9 cellular contexts compared by ENCODE assay signal in genomic region chr3:124786491-124787241, GRCh38. TPM values are rescaled to one million over a fixed set of nuclear protein-coding genes. Genes with fewer than 3 reads are reported as not detected.
DNase-seq lines count a peak whose midpoint lies in the region; ATAC-seq and TF ChIP-seq lines count a peak whose summit lies in the region.
"Had no signal": no experiment of that assay in that cellular context is flagged by ENCODE, and none has a peak within 500 bp of the region (broad histone marks: within the 10 kb centered on the region; RNA-seq: fewer than 3 reads in every experiment).

No MANE protein-coding gene starts in this region.

- H4K8ac ChIP-seq in neuronal stem cell (ENCODE audit: low read depth, low read length): no peak overlapping the region

- no peak overlapping the region for H3K23ac ChIP-seq in neuronal stem cell (ENCODE audit: low read depth, low read length, poor library complexity)

- POLR2A ChIA-PET in BJ (lab: Charles Lee): no interaction called here

- peaks cover 5 to 7% of the 10 kb centered on the region in 2 donors for H3K4me1 ChIP-seq in neuronal stem cell (ENCODE audit: control insufficient read depth in 2 of 2, insufficient read depth in 1 of 2, low read depth in 1 of 2, low read length in 2 of 2)
- H3K4me1 ChIP-seq in effector memory CD4-positive, alpha-beta T cell (ENCODE audit: control insufficient read depth, insufficient read depth, low read length, poor library complexity, severe bottlenecking): no peaks in the 10 kb centered on the region

- H2AFZ ChIP-seq in neuronal stem cell (ENCODE audit: low read length): peak overlapping the region; percentile 30

- H2BK120ac ChIP-seq in neuronal stem cell (ENCODE audit: low read depth, low read length): no peak overlapping the region

- H2BK5ac ChIP-seq in neuronal stem cell (ENCODE audit: low read length): no peak overlapping the region

- H3K27me3 ChIP-seq in BJ (ENCODE audit: control insufficient read depth, insufficient read depth, low read length) (no peaks in the 10 kb centered on the region), neuronal stem cell (ENCODE audit: control insufficient read depth in 3 of 3, insufficient read depth in 3 of 3, low read depth in 1 of 3, low read length in 3 of 3) (no peaks in the 10 kb centered on the region)
- no peaks in the 10 kb centered on the region for H3K27me3 ChIP-seq in effector memory CD4-positive, alpha-beta T cell (replicated peaks; ENCODE audit: control insufficient read depth, insufficient read depth, low read length, poor library complexity, severe bottlenecking)

- H3K4me2 ChIP-seq in neuronal stem cell (ENCODE audit: insufficient read depth, low read length, poor library complexity, severe bottlenecking): no peak overlapping the region

- H2AK5ac ChIP-seq in neuronal stem cell (ENCODE audit: low read depth, low read length): no peak overlapping the region

- H3K4ac ChIP-seq in neuronal stem cell (ENCODE audit: low read length): no peak overlapping the region

- H4K91ac ChIP-seq in neuronal stem cell (ENCODE audit: low read depth, low read length, poor library complexity): no peak overlapping the region

- H3K4me3 ChIP-seq in BJ (ENCODE audit: low read depth, low read length) (no peak overlapping the region), epithelial cell of esophagus (ENCODE audit: low read length) (no peak overlapping the region), neuronal stem cell (ENCODE audit: low read length in 2 of 2) (no peak overlapping the region)
- no peak overlapping the region for H3K4me3 ChIP-seq in effector memory CD4-positive, alpha-beta T cell (ENCODE audit: insufficient read depth, low read depth, low read length, poor library complexity, severe bottlenecking)

- TF ChIP-seq CTCF in BJ (IDR thresholded peaks at IDR 0.05; ENCODE audit: insufficient read depth, low read depth, low read length): peak; percentile 45
- peak; percentile 37 for TF ChIP-seq CTCF in epithelial cell of esophagus (IDR thresholded peaks at IDR 0.05; ENCODE audit: insufficient read depth, low read depth, low read length, missing control alignments)

- H3K36me3 ChIP-seq in BJ (ENCODE audit: control insufficient read depth, insufficient read depth, low read length): no peaks in the 10 kb centered on the region
- H3K36me3 ChIP-seq in neuronal stem cell (replicated peaks in 1 of 2; ENCODE audit: control insufficient read depth in 2 of 2, insufficient read depth in 2 of 2, low read length in 2 of 2): peaks cover 0 to 10% of the 10 kb centered on the region in 2 donors
- H3K36me3 ChIP-seq in effector memory CD4-positive, alpha-beta T cell (ENCODE audit: control insufficient read depth, insufficient read depth, low read length): no peaks in the 10 kb centered on the region

- no peak overlapping the region for H3K14ac ChIP-seq in neuronal stem cell (ENCODE audit: low read length)

- CTCF ChIA-PET in BJ (lab: Yijun Ruan, JAX): interaction anchor here (0.5 to 6.8 kb wide), 20 partner anchors 9 to 719 kb away, joined by 3 to 79 read pairs (median 5); no protein-coding TSS in a partner anchor

- H2BK15ac ChIP-seq in neuronal stem cell (ENCODE audit: low read length): no peak overlapping the region

- no peak overlapping the region for H2BK12ac ChIP-seq in neuronal stem cell (ENCODE audit: low read length)

- WGBS in neuronal stem cell (ENCODE audit: extremely low coverage in 2 of 2, insufficient read length in 2 of 2, insufficient replicate concordance in 1 of 2), 2 donors: no CpG with 5 or more reads among the region's 6 CpGs

- H3K79me1 ChIP-seq in neuronal stem cell (ENCODE audit: low read depth, low read length): no peaks in the 10 kb centered on the region

- H3K9ac ChIP-seq in neuronal stem cell (ENCODE audit: low read depth, low read length, poor library complexity): no peak overlapping the region

- no peak overlapping the region for H3K18ac ChIP-seq in neuronal stem cell (ENCODE audit: low read length)

- no peak overlapping the region for H3K27ac ChIP-seq in neuronal stem cell (replicated peaks; ENCODE audit: low read length)
- no peak overlapping the region for H3K27ac ChIP-seq in effector memory CD4-positive, alpha-beta T cell (ENCODE audit: insufficient read depth, low read length, poor library complexity, severe bottlenecking)

- no peak for ATAC-seq in GM19397 (IDR thresholded peaks at IDR 0.05; ENCODE audit: unreplicated experiment)

- H3K9me3 ChIP-seq in neuronal stem cell (replicated peaks in 1 of 2; ENCODE audit: control insufficient read depth in 2 of 2, insufficient read depth in 1 of 2, low read depth in 1 of 2, low read length in 2 of 2): no peaks in the 10 kb centered on the region
- no peaks in the 10 kb centered on the region for H3K9me3 ChIP-seq in effector memory CD4-positive, alpha-beta T cell (ENCODE audit: control insufficient read depth, low read length)

- DNase-seq in BJ (ENCODE audit: low read depth) (no peak), NCI-H460 (ENCODE audit: extremely low read depth, low read depth) (peak; percentile 22), epithelial cell of esophagus (ENCODE audit: low read depth) (peak; percentile 44), neuronal stem cell (ENCODE audit: low spot score) (no peak), GDM1 (lab: John Stamatoyannopoulos, UW) (no peak)
- no peak for DNase-seq in effector memory CD4-positive, alpha-beta T cell
- DNase-seq in activated CD4-positive, alpha-beta T cell treated with anti-CD3 and anti-CD28 coated beads, Interleukin-2, amount 50 U/mL, for 4 hours: no peak
- DNase-seq: NCI-H774 had no signal

RNA-seq across cellular contexts. Expression of gene UMPS, which starts 56.4 kb away (rescaled TPM):
- polyA plus RNA-seq in BJ (2011; rRNA removed): 23.4 and 27.4 TPM in 2 replicates
- polyA minus RNA-seq in BJ (2011; rRNA and poly(A)+ RNA removed): 19.3 and 32.4 TPM in 2 replicates
- 18.0 and 23.3 TPM in 2 replicates for total RNA-seq in NCI-H460 (2014; rRNA removed; shearing (Covaris generic))
- 17.5 and 22.2 TPM in 2 replicates for polyA plus RNA-seq in NCI-H460 (2014; cell fraction: nucleus; rRNA removed)
- polyA plus RNA-seq in neuronal stem cell (2013, experiment 1 of 2): 13.8 TPM
- 13.2 TPM for polyA plus RNA-seq in neuronal stem cell (2013, experiment 2 of 2)

Comparison
In these comparisons a context has a peak if more than half of its experiments do, and no peak if none do; other contexts are left out.
1. DNase-seq: peak in NCI-H460 (single experiment) and epithelial cell of esophagus (single experiment); none in BJ (single experiment), neuronal stem cell (single experiment), effector memory CD4-positive, alpha-beta T cell (0 of 3), GDM1 (single experiment) and activated CD4-positive, alpha-beta T cell treated with anti-CD3 and anti-CD28 coated beads, Interleukin-2, amount 50 U/mL, for 4 hours (0 of 2).